In the genomic region with DNA sequence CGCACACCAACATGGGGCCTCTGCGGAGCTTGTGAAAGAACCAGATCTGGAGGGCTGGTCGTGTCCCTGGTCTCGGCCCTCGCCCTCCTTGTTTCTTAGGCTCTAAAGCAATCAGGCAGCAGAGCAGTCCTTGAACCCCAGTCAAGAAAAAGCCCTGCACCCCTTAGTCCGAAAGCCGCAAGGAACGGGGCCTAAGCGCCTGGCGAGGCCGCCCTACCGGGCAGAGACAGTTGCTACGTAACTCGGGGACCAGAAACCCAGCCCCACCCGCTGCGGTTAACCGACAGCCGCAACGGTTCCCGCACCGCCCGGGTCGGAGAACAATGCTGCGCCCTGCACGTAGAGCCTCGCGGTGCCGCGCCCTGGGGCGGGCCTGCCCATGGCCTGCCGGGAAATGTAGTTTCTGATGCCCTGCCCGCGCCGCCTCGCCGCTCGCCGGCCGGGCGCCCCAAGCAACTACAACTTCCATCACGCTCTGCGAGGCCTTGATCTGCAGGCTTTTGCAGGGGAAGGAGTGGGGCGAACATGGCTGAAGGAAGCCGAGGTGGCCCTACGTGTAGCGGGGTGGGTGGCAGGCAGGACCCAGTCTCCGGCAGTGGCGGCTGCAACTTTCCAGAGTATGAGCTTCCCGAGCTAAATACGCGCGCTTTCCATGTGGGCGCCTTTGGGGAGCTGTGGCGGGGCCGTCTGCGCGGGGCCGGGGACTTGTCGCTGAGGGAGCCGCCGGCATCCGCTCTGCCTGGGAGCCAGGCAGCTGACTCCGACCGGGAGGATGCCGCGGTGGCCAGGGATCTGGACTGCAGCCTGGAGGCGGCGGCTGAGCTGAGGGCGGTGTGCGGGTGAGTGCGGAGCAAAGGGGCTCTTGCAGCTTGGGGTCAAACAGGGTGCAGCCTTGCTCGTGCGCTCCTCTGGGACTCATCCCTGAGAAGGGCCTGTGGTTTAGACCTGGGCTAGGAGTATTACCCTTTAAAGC, we compare ENCODE assay signal across 8 cellular contexts. TPM values are rescaled to one million over a fixed set of nuclear protein-coding genes. Genes with fewer than 3 reads are reported as not detected.
DNase-seq lines count a peak whose midpoint lies in the region; ATAC-seq and TF ChIP-seq lines count a peak whose summit lies in the region.

A gene (plus strand): TSS at position 522 of the 973 bp plus-strand sequence. CDS start 4 bp downstream, at position 526.

- H3K27me3 ChIP-seq in suprapubic skin: no peaks in the 10 kb centered on the region

- H3K27ac ChIP-seq in suprapubic skin: peak within 1 kb of the TSS; percentile 88

- TF ChIP-seq POLR2A in GM10847 (IDR thresholded peaks at IDR 0.05; ENCODE audit: extremely low read depth, insufficient read length) (peak; percentile 79), suprapubic skin (IDR thresholded peaks at IDR 0.05) (no peak)

- ATAC-seq in HG02642 (IDR thresholded peaks at IDR 0.05; ENCODE audit: poor library complexity, unreplicated experiment): peak; percentile 98

- H3K9me3 ChIP-seq in suprapubic skin: no peaks in the 10 kb centered on the region

- TF ChIP-seq EP300 in suprapubic skin (IDR thresholded peaks at IDR 0.05): no peak

- H3K27ac Mint-ChIP-seq in activated naive CD8-positive, alpha-beta T cell: peak within 1 kb of the TSS; percentile 88

- H3K36me3 Mint-ChIP-seq in activated naive CD8-positive, alpha-beta T cell: peaks cover 7% of the 10 kb centered on the region

- H3K4me3 ChIP-seq in suprapubic skin: peak within 1 kb of the TSS; percentile 89

- DNase-seq in NCI-H1105 (lab: John Stamatoyannopoulos, UW) (peak; percentile 93), SKM-1 (lab: John Stamatoyannopoulos, UW; ENCODE audit: unreplicated experiment) (peak; percentile 93), glomerular endothelial cell (ENCODE audit: extremely low read depth, low read depth, low spot score) (peak; percentile 42), occipital lobe (lab: John Stamatoyannopoulos, UW) (peak; percentile 97), suprapubic skin (ENCODE audit: low spot score in 2 of 2) (peak; percentile 95)

- no peaks in the 10 kb centered on the region for H3K27me3 Mint-ChIP-seq in activated naive CD8-positive, alpha-beta T cell

- WGBS in suprapubic skin: 1% methylated on average over 38 of the region's 73 CpGs

- H3K4me3 Mint-ChIP-seq in activated naive CD8-positive, alpha-beta T cell: peak within 1 kb of the TSS; percentile 95

- H3K9me3 Mint-ChIP-seq in activated naive CD8-positive, alpha-beta T cell (ENCODE audit: low read depth): no peaks in the 10 kb centered on the region

- no peak for TF ChIP-seq CTCF in suprapubic skin (IDR thresholded peaks at IDR 0.05)

- H3K36me3 ChIP-seq in suprapubic skin: peaks cover 14% of the 10 kb centered on the region

- peaks cover 38% of the 10 kb centered on the region for H3K4me1 Mint-ChIP-seq in activated naive CD8-positive, alpha-beta T cell (ENCODE audit: low read depth)

- peaks cover 22% of the 10 kb centered on the region for H3K4me1 ChIP-seq in suprapubic skin

RNA-seq across cellular contexts. Expression of the gene that starts here (rescaled TPM):
- total RNA-seq in glomerular endothelial cell: 23.9 and 35.2 TPM in 2 replicates
- total RNA-seq in occipital lobe: 80.5 TPM
- total RNA-seq in suprapubic skin: 10 to 100 TPM; 12.5 to 27.4 (median 17.8) TPM

Comparison
In these comparisons a context has a peak if more than half of its experiments do, and no peak if none do; other contexts are left out.
1. Peak in every context shown above with its lines: DNase-seq, ATAC-seq, H3K4me3 ChIP-seq and H3K27ac ChIP-seq.
2. DNase-seq: peak in every context shown above with its lines; median percentile 97 in occipital lobe; 95 in suprapubic skin; 93 in NCI-H1105; 93 in SKM-1; 42 in glomerular endothelial cell.